ENCODE assay signal across 8 cellular contexts in the genomic region with DNA sequence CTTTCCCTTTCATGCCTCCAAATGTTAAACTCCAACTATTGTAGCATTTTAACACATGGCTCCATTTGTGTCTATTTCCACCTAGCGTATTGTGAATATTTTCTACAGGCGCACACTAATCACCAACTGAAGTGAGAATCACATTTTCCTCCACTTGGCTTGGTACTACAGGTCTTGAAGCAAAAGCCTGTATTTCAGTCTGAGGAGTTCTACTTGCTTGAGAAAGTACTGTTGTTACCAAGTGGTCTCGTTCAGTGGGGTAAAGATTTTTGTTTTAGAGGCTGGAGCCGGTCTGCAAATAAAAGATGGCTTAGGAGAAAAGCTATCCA. TPM values are rescaled to one million over a fixed set of nuclear protein-coding genes. Genes with fewer than 3 reads are reported as not detected.
DNase-seq lines count a peak whose midpoint lies in the region; ATAC-seq and TF ChIP-seq lines count a peak whose summit lies in the region.

No MANE protein-coding gene starts in this region.

- intact Hi-C loops in CD4-positive, alpha-beta memory T cell (cut with micrococcal nuclease) = loop anchor here (5.0 to 10.0 kb wide), 3 partner anchors 1201 to 1489 kb away; a partner anchor contains a TSS
- intact Hi-C loops in dendritic cell treated with granulocyte-macrophage colony-stimulating factor and Interleukin-4, amounts not matched to agents 40 ng/mL and 50 ng/mL, for 4 days (cut with micrococcal nuclease) = no loop called here
- intact Hi-C loops in posterior vena cava (cut with DNase I) = no loop called here

- H3K27ac ChIP-seq in CD4-positive, alpha-beta memory T cell (ENCODE audit: low read depth, low read length) = peak overlapping the region; percentile 89
- H3K27ac ChIP-seq in neural progenitor cell = peak overlapping the region; percentile 94

- TF ChIP-seq CTCF in neural progenitor cell (IDR thresholded peaks at IDR 0.05) (no peak), GM13976 (IDR thresholded peaks at IDR 0.05; ENCODE audit: borderline replicate concordance, control extremely low read depth, extremely low read depth, insufficient read depth, missing control alignments) (no peak)

- peaks cover 18% of the 10 kb centered on the region for H4K20me1 ChIP-seq in neural progenitor cell (ENCODE audit: low read depth)

- peak overlapping the region; percentile 95 for H3K4me2 ChIP-seq in neural progenitor cell

- POLR2A ChIA-PET in CD4-positive, alpha-beta memory T cell (lab: Charles Lee; ENCODE audit: partially characterized antibody) = interaction anchor here (2.3 kb wide), 1 partner anchor 16 kb away, joined by 9 read pairs; no protein-coding TSS in a partner anchor

- in situ Hi-C loops in GM13976 (cut with MboI; ENCODE audit: low sequenced_read_pairs, unreplicated experiment) = no loop called here

- H2AFZ ChIP-seq in neural progenitor cell (replicated peaks) = peak overlapping the region; percentile 97

- H3K9ac ChIP-seq in neural progenitor cell = peak overlapping the region; percentile 68

- H3K27me3 ChIP-seq in CD4-positive, alpha-beta memory T cell (ENCODE audit: insufficient read depth, low read length) = no peaks in the 10 kb centered on the region
- no peaks in the 10 kb centered on the region for H3K27me3 ChIP-seq in neural progenitor cell

- peaks cover 25% of the 10 kb centered on the region for H3K4me1 ChIP-seq in CD4-positive, alpha-beta memory T cell (ENCODE audit: insufficient read depth, low read length)
- H3K4me1 ChIP-seq in neural progenitor cell = peaks cover 14% of the 10 kb centered on the region

- peak in 1 of 5 donors; percentile 4 for DNase-seq in CD4-positive, alpha-beta memory T cell
- DNase-seq in Kasumi-1 (lab: John Stamatoyannopoulos, UW) (peak; percentile 49 to 67), neural progenitor cell (ENCODE audit: low spot score) (no peak), GM13976 (ENCODE audit: low spot score) (no peak), retina (no peak), posterior vena cava (ENCODE audit: low spot score) (no peak)

- H3K79me2 ChIP-seq in neural progenitor cell (ENCODE audit: low read depth) = peaks cover 47% of the 10 kb centered on the region

- peaks cover 0 to 2% (median 0%) of the 10 kb centered on the region in 8 donors for H3K9me3 Mint-ChIP-seq in CD4-positive, alpha-beta memory T cell
- no peaks in the 10 kb centered on the region for H3K9me3 Mint-ChIP-seq in dendritic cell treated with granulocyte-macrophage colony-stimulating factor and Interleukin-4, amounts not matched to agents 40 ng/mL and 50 ng/mL, for 4 days
- H3K9me3 Mint-ChIP-seq in neural progenitor cell = peaks cover 11% of the 10 kb centered on the region

- ATAC-seq in GM21528 (IDR thresholded peaks at IDR 0.05; ENCODE audit: low FRiP score, unreplicated experiment) = peak; percentile 5

- no peaks in the 10 kb centered on the region for H3K27me3 Mint-ChIP-seq in CD4-positive, alpha-beta memory T cell
- peaks cover 5% of the 10 kb centered on the region for H3K27me3 Mint-ChIP-seq in dendritic cell treated with granulocyte-macrophage colony-stimulating factor and Interleukin-4, amounts not matched to agents 40 ng/mL and 50 ng/mL, for 4 days
- H3K27me3 Mint-ChIP-seq in neural progenitor cell (ENCODE audit: insufficient read depth, low read depth) = peaks cover 7% of the 10 kb centered on the region

- H3K27ac Mint-ChIP-seq in CD4-positive, alpha-beta memory T cell = peak overlapping the region; percentile 48 to 97 (median 94)
- H3K27ac Mint-ChIP-seq in dendritic cell treated with granulocyte-macrophage colony-stimulating factor and Interleukin-4, amounts not matched to agents 40 ng/mL and 50 ng/mL, for 4 days = peak overlapping the region; percentile 94
- peak overlapping the region; percentile 100 for H3K27ac Mint-ChIP-seq in neural progenitor cell

- no peaks in the 10 kb centered on the region for H3K36me3 ChIP-seq in CD4-positive, alpha-beta memory T cell (ENCODE audit: insufficient read depth, low read length)
- H3K36me3 ChIP-seq in neural progenitor cell = peaks cover 18% of the 10 kb centered on the region

- H3K9me3 ChIP-seq in CD4-positive, alpha-beta memory T cell (ENCODE audit: control insufficient read depth in 1 of 2, low read length in 2 of 2) = no peaks in the 10 kb centered on the region
- H3K9me3 ChIP-seq in neural progenitor cell (ENCODE audit: low read depth) = no peaks in the 10 kb centered on the region

- peaks cover 18 to 36% (median 26%) of the 10 kb centered on the region in 4 donors for H3K4me1 Mint-ChIP-seq in CD4-positive, alpha-beta memory T cell
- peaks cover 15% of the 10 kb centered on the region for H3K4me1 Mint-ChIP-seq in dendritic cell treated with granulocyte-macrophage colony-stimulating factor and Interleukin-4, amounts not matched to agents 40 ng/mL and 50 ng/mL, for 4 days (ENCODE audit: low read depth)
- H3K4me1 Mint-ChIP-seq in neural progenitor cell = peaks cover 16% of the 10 kb centered on the region

- CTCF ChIA-PET in CD4-positive, alpha-beta memory T cell (lab: Charles Lee; ENCODE audit: partially characterized antibody) = no interaction called here

- no peaks in the 10 kb centered on the region for H3F3A ChIP-seq in neural progenitor cell (ENCODE audit: low read depth)

- peak overlapping the region; percentile 93 to 99 (median 96) for H3K4me3 Mint-ChIP-seq in CD4-positive, alpha-beta memory T cell
- H3K4me3 Mint-ChIP-seq in dendritic cell treated with granulocyte-macrophage colony-stimulating factor and Interleukin-4, amounts not matched to agents 40 ng/mL and 50 ng/mL, for 4 days = peak overlapping the region; percentile 84
- H3K4me3 Mint-ChIP-seq in neural progenitor cell = peak overlapping the region; percentile 98

- peaks cover 3 to 20% of the 10 kb centered on the region in 2 donors for H3K36me3 Mint-ChIP-seq in CD4-positive, alpha-beta memory T cell
- H3K36me3 Mint-ChIP-seq in dendritic cell treated with granulocyte-macrophage colony-stimulating factor and Interleukin-4, amounts not matched to agents 40 ng/mL and 50 ng/mL, for 4 days (ENCODE audit: low read depth) = peaks cover 35% of the 10 kb centered on the region
- H3K36me3 Mint-ChIP-seq in neural progenitor cell = peaks cover 27% of the 10 kb centered on the region

- peak overlapping the region; percentile 30 to 88 for H3K4me3 ChIP-seq in CD4-positive, alpha-beta memory T cell (ENCODE audit: low read length in 2 of 2)
- H3K4me3 ChIP-seq in neural progenitor cell = peak overlapping the region; percentile 97

RNA-seq across cellular contexts. Expression of a gene that starts 0.6 kb away (rescaled TPM):
- total RNA-seq in CD4-positive, alpha-beta memory T cell = 10 to 100 TPM; 20.6 to 21.0 TPM
- polyA plus RNA-seq in CD4-positive, alpha-beta memory T cell = 1 to 10 TPM; 1.5 to 2.9 TPM
- total RNA-seq in neural progenitor cell (ENCODE audit: low replicate concordance) (149 and 170 TPM in 2 replicates), posterior vena cava (10 to 100 TPM; 40.3 to 51.1 TPM)

Comparison
In these comparisons a context has a peak if more than half of its experiments do, and no peak if none do; other contexts are left out.
1. DNase-seq: peak in Kasumi-1 (2 of 2); none in neural progenitor cell (single experiment), GM13976 (single experiment), retina (single experiment) and posterior vena cava (single experiment).
2. Peak in every context shown above with its lines, with median percentiles within 50 percentile points of each other: H3K27ac Mint-ChIP-seq and H3K4me3 Mint-ChIP-seq.